Comparison of ENCODE assay signal across 25 cellular contexts in genomic region chr22:49017769-49018330, GRCh38.
DNase-seq lines count a peak whose midpoint lies in the region; ATAC-seq and TF ChIP-seq lines count a peak whose summit lies in the region.
"Had no signal": no experiment of that assay in that cellular context is flagged by ENCODE, and none has a peak within 500 bp of the region (broad histone marks: within the 10 kb centered on the region; RNA-seq: fewer than 3 reads in every experiment).

No MANE protein-coding gene starts in this region.

- H3K27me3 ChIP-seq in osteoblast (ENCODE audit: insufficient read depth, low read length) = no peaks in the 10 kb centered on the region
- no peaks in the 10 kb centered on the region for H3K27me3 ChIP-seq in upper lobe of right lung
- H3K27me3 ChIP-seq: transverse colon had no signal

- H3K27ac ChIP-seq in coronary artery (no peak overlapping the region), osteoblast (ENCODE audit: low read depth, low read length) (no peak overlapping the region), upper lobe of right lung (peak overlapping the region; percentile 66)
- H3K27ac ChIP-seq: transverse colon had no signal

- H3K27me3 Mint-ChIP-seq in activated naive CD8-positive, alpha-beta T cell treated with anti-CD3 and anti-CD28 coated beads, Interleukin-2, amount 10 ng/mL, durations not matched to agents 7 days and 5 days = no peaks in the 10 kb centered on the region
- H3K27me3 Mint-ChIP-seq in activated naive CD8-positive, alpha-beta T cell treated with anti-CD3 and anti-CD28 coated beads for 36 hours = no peaks in the 10 kb centered on the region
- H3K27me3 Mint-ChIP-seq: B cell, memory B cell had no signal

- H3K4me1 Mint-ChIP-seq in activated naive CD8-positive, alpha-beta T cell treated with anti-CD3 and anti-CD28 coated beads, Interleukin-2, amount 10 ng/mL, durations not matched to agents 7 days and 5 days = no peaks in the 10 kb centered on the region
- H3K4me1 Mint-ChIP-seq in activated naive CD8-positive, alpha-beta T cell treated with anti-CD3 and anti-CD28 coated beads for 36 hours = no peaks in the 10 kb centered on the region
- H3K4me1 Mint-ChIP-seq: B cell, memory B cell had no signal

- TF ChIP-seq CTCF in coronary artery (IDR thresholded peaks at IDR 0.05) (no peak), osteoblast (IDR thresholded peaks at IDR 0.05; ENCODE audit: extremely low read depth, low read depth, low read length) (no peak), upper lobe of right lung (IDR thresholded peaks at IDR 0.05) (no peak)

- POLR2A ChIA-PET in activated naive CD8-positive, alpha-beta T cell treated with anti-CD3 and anti-CD28 coated beads, Interleukin-2, amount 10 ng/mL, durations not matched to agents 7 days and 5 days (lab: Charles Lee) = no interaction called here

- no peaks in the 10 kb centered on the region for H3K36me3 Mint-ChIP-seq in activated naive CD8-positive, alpha-beta T cell treated with anti-CD3 and anti-CD28 coated beads, Interleukin-2, amount 10 ng/mL, durations not matched to agents 7 days and 5 days
- H3K36me3 Mint-ChIP-seq in activated naive CD8-positive, alpha-beta T cell treated with anti-CD3 and anti-CD28 coated beads for 36 hours = no peaks in the 10 kb centered on the region
- H3K36me3 Mint-ChIP-seq: memory B cell had no signal

- H3K4me1 ChIP-seq in osteoblast (ENCODE audit: insufficient read depth, low read length) = no peaks in the 10 kb centered on the region
- no peaks in the 10 kb centered on the region for H3K4me1 ChIP-seq in upper lobe of right lung
- H3K4me1 ChIP-seq: transverse colon had no signal

- H3K4me2 ChIP-seq in osteoblast (ENCODE audit: insufficient read depth, low read length) = no peak overlapping the region

- intact Hi-C loops in upper lobe of right lung (cut with DNase I) = no loop called here

- H3K79me2 ChIP-seq in osteoblast (ENCODE audit: insufficient read depth, low read length) = no peaks in the 10 kb centered on the region

- no peak overlapping the region for H3K4me3 ChIP-seq in coronary artery
- no peak overlapping the region for H3K4me3 ChIP-seq in osteoblast (ENCODE audit: insufficient read depth, low read length)
- H3K4me3 ChIP-seq in upper lobe of right lung = no peak overlapping the region
- H3K4me3 ChIP-seq: K562, transverse colon had no signal

- H3K9me3 Mint-ChIP-seq in activated naive CD8-positive, alpha-beta T cell treated with anti-CD3 and anti-CD28 coated beads, Interleukin-2, amount 10 ng/mL, durations not matched to agents 7 days and 5 days = no peaks in the 10 kb centered on the region
- H3K9me3 Mint-ChIP-seq in activated naive CD8-positive, alpha-beta T cell treated with anti-CD3 and anti-CD28 coated beads for 36 hours = no peaks in the 10 kb centered on the region
- H3K9me3 Mint-ChIP-seq: memory B cell had no signal

- no peak overlapping the region for H3K27ac Mint-ChIP-seq in activated naive CD8-positive, alpha-beta T cell treated with anti-CD3 and anti-CD28 coated beads, Interleukin-2, amount 10 ng/mL, durations not matched to agents 7 days and 5 days
- H3K27ac Mint-ChIP-seq in activated naive CD8-positive, alpha-beta T cell treated with anti-CD3 and anti-CD28 coated beads for 36 hours = no peak overlapping the region
- H3K27ac Mint-ChIP-seq: B cell, HFFc6, memory B cell had no signal

- H3K4me3 Mint-ChIP-seq in activated naive CD8-positive, alpha-beta T cell treated with anti-CD3 and anti-CD28 coated beads, Interleukin-2, amount 10 ng/mL, durations not matched to agents 7 days and 5 days = no peak overlapping the region
- H3K4me3 Mint-ChIP-seq in activated naive CD8-positive, alpha-beta T cell treated with anti-CD3 and anti-CD28 coated beads for 36 hours = no peak overlapping the region
- H3K4me3 Mint-ChIP-seq: B cell, HFFc6, memory B cell had no signal

- H3K36me3 ChIP-seq in osteoblast (ENCODE audit: insufficient read depth, low read length) (no peaks in the 10 kb centered on the region), upper lobe of right lung (no peaks in the 10 kb centered on the region)
- H3K36me3 ChIP-seq: transverse colon had no signal

- ATAC-seq in activated naive CD8-positive, alpha-beta T cell treated with anti-CD3 and anti-CD28 coated beads, Interleukin-2, amount 10 ng/mL, durations not matched to agents 7 days and 5 days (ENCODE audit: low read depth) = no peak
- ATAC-seq in upper lobe of right lung = peak; percentile 6
- no peak for ATAC-seq in HG02840 (IDR thresholded peaks at IDR 0.05; ENCODE audit: low FRiP score, unreplicated experiment)
- no peak for ATAC-seq in GM21723 (IDR thresholded peaks at IDR 0.05; ENCODE audit: unreplicated experiment)
- ATAC-seq in HG02852 (IDR thresholded peaks at IDR 0.05; ENCODE audit: unreplicated experiment) = no peak
- ATAC-seq: K562 had no signal

- H4K20me1 ChIP-seq in osteoblast (ENCODE audit: insufficient read depth, low read length) = no peaks in the 10 kb centered on the region

- H2AFZ ChIP-seq in osteoblast (ENCODE audit: low read length) = no peak overlapping the region

- peak; percentile 8 for DNase-seq in activated naive CD8-positive, alpha-beta T cell treated with anti-CD3 and anti-CD28 coated beads, Interleukin-2, amount 10 ng/mL, durations not matched to agents 7 days and 5 days
- no peak for DNase-seq in activated naive CD8-positive, alpha-beta T cell treated with anti-CD3 and anti-CD28 coated beads for 36 hours
- DNase-seq in coronary artery (ENCODE audit: low spot score) (peak; percentile 41), osteoblast (ENCODE audit: insufficient read length, low spot score, missing footprints) (peak; percentile 36), upper lobe of right lung (peak; percentile 55)
- DNase-seq: activated CD4-positive, alpha-beta T cell treated with anti-CD3 and anti-CD28 coated beads, Interleukin-2, amount 50 U/mL, for 1 hour; activated naive CD4-positive, alpha-beta T cell; activated T-cell treated with anti-CD3 and anti-CD28 coated beads for 4 hours; amniotic stem cell; cortex of kidney; DMS153; HFFc6; NCI-H2081; NCI-H226; nucleus accumbens; stimulated activated CD4-positive, alpha-beta T cell treated with anti-CD3 and anti-CD28 coated beads, Interleukin-12 subunit alpha, Interleukin-12 subunit beta, amount 100 ng/mL, for 4 hours; stimulated activated CD4-positive, alpha-beta T cell treated with anti-CD3 and anti-CD28 coated beads, Interleukin-4, amount 100 ng/mL, for 24 hours; stimulated activated naive CD4-positive, alpha-beta T cell treated with Interleukin-2 at 50 U/mL for 16 hours; transverse colon had no signal

- H3K9me3 ChIP-seq in osteoblast (ENCODE audit: low read depth, low read length) (no peaks in the 10 kb centered on the region), upper lobe of right lung (no peaks in the 10 kb centered on the region)
- H3K9me3 ChIP-seq: transverse colon had no signal
